11 cellular contexts compared by ENCODE assay signal in genomic region chr3:183527421-183527979, GRCh38. TPM values are rescaled to one million over a fixed set of nuclear protein-coding genes. Genes with fewer than 3 reads are reported as not detected.
DNase-seq lines count a peak whose midpoint lies in the region; ATAC-seq and TF ChIP-seq lines count a peak whose summit lies in the region.
"Had no signal": no experiment of that assay in that cellular context is flagged by ENCODE, and none has a peak within 500 bp of the region (broad histone marks: within the 10 kb centered on the region; RNA-seq: fewer than 3 reads in every experiment).

No MANE protein-coding gene starts in this region.

- no peaks in the 10 kb centered on the region for H3K9me3 ChIP-seq in ascending aorta
- H3K9me3 ChIP-seq: A549 had no signal

- no peak overlapping the region for H3K4me3 ChIP-seq in ascending aorta
- H3K4me3 ChIP-seq: A549 had no signal

- no peaks in the 10 kb centered on the region for H3K4me1 ChIP-seq in ascending aorta
- H3K4me1 ChIP-seq: A549 had no signal

- H3K27ac Mint-ChIP-seq in activated CD4-positive, alpha-beta T cell treated with anti-CD3 and anti-CD28 coated beads, Interleukin-2, amount 10 ng/mL, durations not matched to agents 24 days and 14 days = peak overlapping the region; percentile 79
- peak overlapping the region; percentile 63 for H3K27ac Mint-ChIP-seq in stimulated activated effector memory CD8-positive, alpha-beta T cell treated with anti-CD3 and anti-CD28 coated beads, Interleukin-12 subunit alpha, Interleukin-12 subunit beta, amount 100 ng/mL, for 72 hours

- no peaks in the 10 kb centered on the region for H3K27me3 Mint-ChIP-seq in activated CD4-positive, alpha-beta T cell treated with anti-CD3 and anti-CD28 coated beads, Interleukin-2, amount 10 ng/mL, durations not matched to agents 24 days and 14 days

- H3K36me3 ChIP-seq in ascending aorta = no peaks in the 10 kb centered on the region

- peak; percentile 79 for DNase-seq in activated CD4-positive, alpha-beta T cell treated with anti-CD3 and anti-CD28 coated beads, Interleukin-2, amount 10 ng/mL, durations not matched to agents 24 days and 14 days
- no peak for DNase-seq in activated CD4-positive, alpha-beta T cell treated with anti-CD3 and anti-CD28 coated beads, Interleukin-2, amount 50 U/mL, for 4 hours
- DNase-seq in NOMO-1 treated with DMSO at 0.1 percent for 48 hours (lab: John Stamatoyannopoulos, UW; ENCODE audit: unreplicated experiment) (peak; percentile 88), NCI-H82 (lab: John Stamatoyannopoulos, UW) (no peak), ascending aorta (ENCODE audit: low spot score in 2 of 2) (no peak), iPS-NIHi7 (ENCODE audit: extremely low spot score) (no peak)
- DNase-seq in stimulated activated effector memory CD8-positive, alpha-beta T cell treated with anti-CD3 and anti-CD28 coated beads, Interleukin-12 subunit alpha, Interleukin-12 subunit beta, amount 100 ng/mL, for 72 hours (ENCODE audit: low spot score in 2 of 2) = no peak
- DNase-seq: activated CD4-positive, alpha-beta T cell treated with anti-CD3 and anti-CD28 coated beads, Interleukin-2, amount 50 U/mL, for 1 hour had no signal

- H3K4me1 Mint-ChIP-seq in activated CD4-positive, alpha-beta T cell treated with anti-CD3 and anti-CD28 coated beads, Interleukin-2, amount 10 ng/mL, durations not matched to agents 24 days and 14 days = peaks cover 45% of the 10 kb centered on the region
- H3K4me1 Mint-ChIP-seq in stimulated activated effector memory CD8-positive, alpha-beta T cell treated with anti-CD3 and anti-CD28 coated beads, Interleukin-12 subunit alpha, Interleukin-12 subunit beta, amount 100 ng/mL, for 72 hours = peaks cover 46% of the 10 kb centered on the region

- peak overlapping the region; percentile 73 for H3K4me3 Mint-ChIP-seq in activated CD4-positive, alpha-beta T cell treated with anti-CD3 and anti-CD28 coated beads, Interleukin-2, amount 10 ng/mL, durations not matched to agents 24 days and 14 days
- peak overlapping the region; percentile 28 for H3K4me3 Mint-ChIP-seq in stimulated activated effector memory CD8-positive, alpha-beta T cell treated with anti-CD3 and anti-CD28 coated beads, Interleukin-12 subunit alpha, Interleukin-12 subunit beta, amount 100 ng/mL, for 72 hours

- no peaks in the 10 kb centered on the region for H3K9me3 Mint-ChIP-seq in activated CD4-positive, alpha-beta T cell treated with anti-CD3 and anti-CD28 coated beads, Interleukin-2, amount 10 ng/mL, durations not matched to agents 24 days and 14 days
- peaks cover 3% of the 10 kb centered on the region for H3K9me3 Mint-ChIP-seq in stimulated activated effector memory CD8-positive, alpha-beta T cell treated with anti-CD3 and anti-CD28 coated beads, Interleukin-12 subunit alpha, Interleukin-12 subunit beta, amount 100 ng/mL, for 72 hours

- H3K36me3 Mint-ChIP-seq in activated CD4-positive, alpha-beta T cell treated with anti-CD3 and anti-CD28 coated beads, Interleukin-2, amount 10 ng/mL, durations not matched to agents 24 days and 14 days (ENCODE audit: low read depth) = peaks cover 68% of the 10 kb centered on the region
- H3K36me3 Mint-ChIP-seq in stimulated activated effector memory CD8-positive, alpha-beta T cell treated with anti-CD3 and anti-CD28 coated beads, Interleukin-12 subunit alpha, Interleukin-12 subunit beta, amount 100 ng/mL, for 72 hours = peaks cover 83% of the 10 kb centered on the region

- no peaks in the 10 kb centered on the region for H3K27me3 ChIP-seq in ascending aorta

- no peak overlapping the region for H3K27ac ChIP-seq in ascending aorta
- H3K27ac ChIP-seq: A549 had no signal

- intact Hi-C loops in activated CD4-positive, alpha-beta T cell treated with anti-CD3 and anti-CD28 coated beads, Interleukin-2, amount 10 ng/mL, durations not matched to agents 24 days and 14 days (cut with micrococcal nuclease) = loop anchor here (1.0 kb wide), 2 partner anchors 11 to 28 kb away; partner anchors contain the start of gene KLHL6
- intact Hi-C loops in ascending aorta (cut with DNase I) = no loop called here

- TF ChIP-seq CTCF in ascending aorta (IDR thresholded peaks at IDR 0.05) = no peak

- peak; percentile 78 for ATAC-seq in HG02852 (IDR thresholded peaks at IDR 0.05; ENCODE audit: unreplicated experiment)
- ATAC-seq in stimulated activated effector memory CD8-positive, alpha-beta T cell treated with anti-CD3 and anti-CD28 coated beads, Interleukin-12 subunit alpha, Interleukin-12 subunit beta, amount 100 ng/mL, for 72 hours = peak; percentile 78
- ATAC-seq: A549 had no signal

RNA-seq across cellular contexts. Expression of gene KLHL6, which starts 28.0 kb away (rescaled TPM):
- 44.9 and 47.1 TPM in 2 replicates for total RNA-seq in activated CD4-positive, alpha-beta T cell treated with anti-CD3 and anti-CD28 coated beads, Interleukin-2, amount 10 ng/mL, durations not matched to agents 24 days and 14 days
- total RNA-seq in ascending aorta = 1.5 TPM
- total RNA-seq: epithelial cell of proximal tubule had no signal

Comparison
In these comparisons a context has a peak if more than half of its experiments do, and no peak if none do; other contexts are left out.
1. DNase-seq: peak in activated CD4-positive, alpha-beta T cell treated with anti-CD3 and anti-CD28 coated beads, Interleukin-2, amount 10 ng/mL, durations not matched to agents 24 days and 14 days (single experiment) and NOMO-1 treated with DMSO at 0.1 percent for 48 hours (single experiment); none in activated CD4-positive, alpha-beta T cell treated with anti-CD3 and anti-CD28 coated beads, Interleukin-2, amount 50 U/mL, for 4 hours (0 of 2), stimulated activated effector memory CD8-positive, alpha-beta T cell treated with anti-CD3 and anti-CD28 coated beads, Interleukin-12 subunit alpha, Interleukin-12 subunit beta, amount 100 ng/mL, for 72 hours (0 of 2), NCI-H82 (single experiment), ascending aorta (0 of 2) and iPS-NIHi7 (single experiment).
2. RNA of gene KLHL6, which starts 28.0 kb away (total RNA-seq): 44.9 to 47.1 TPM in activated CD4-positive, alpha-beta T cell treated with anti-CD3 and anti-CD28 coated beads, Interleukin-2, amount 10 ng/mL, durations not matched to agents 24 days and 14 days; 1.5 TPM in ascending aorta (single experiment); every median in the first group is over 10 times any median in the second.